23 cellular contexts compared by ENCODE assay signal in genomic region chr1:50214764-50215163, GRCh38.
DNase-seq lines count a peak whose midpoint lies in the region; ATAC-seq, FAIRE-seq and TF ChIP-seq lines count a peak whose summit lies in the region.
"Had no signal": no experiment of that assay in that cellular context is flagged by ENCODE, and none has a peak within 500 bp of the region (broad histone marks: within the 10 kb centered on the region; RNA-seq: fewer than 3 reads in every experiment).

No MANE protein-coding gene starts in this region.

- peak overlapping the region; percentile 39 for H3K18ac ChIP-seq in neuronal stem cell (ENCODE audit: low read length)

- H3K27me3 ChIP-seq in bronchial epithelial cell (ENCODE audit: control insufficient read depth, insufficient read depth, low read length) (no peaks in the 10 kb centered on the region), neuronal stem cell (ENCODE audit: control insufficient read depth in 3 of 3, insufficient read depth in 3 of 3, low read depth in 1 of 3, low read length in 3 of 3) (no peaks in the 10 kb centered on the region)
- H3K27me3 ChIP-seq: Peyer's patch had no signal

- H2BK12ac ChIP-seq in neuronal stem cell (ENCODE audit: low read length) = no peak overlapping the region

- no peak overlapping the region for H4K91ac ChIP-seq in neuronal stem cell (ENCODE audit: low read depth, low read length, poor library complexity)

- ATAC-seq in GM19035 (IDR thresholded peaks at IDR 0.05; ENCODE audit: unreplicated experiment) = no peak
- ATAC-seq: CD8-positive, alpha-beta T cell; T-cell had no signal

- no peak overlapping the region for H3K9ac ChIP-seq in neuronal stem cell (ENCODE audit: low read depth, low read length, poor library complexity)

- no peak overlapping the region for H3K14ac ChIP-seq in neuronal stem cell (ENCODE audit: low read length)

- no peak for TF ChIP-seq CTCF in bronchial epithelial cell (IDR thresholded peaks at IDR 0.05; ENCODE audit: insufficient read depth, low read length, severe bottlenecking)

- H3K23ac ChIP-seq in neuronal stem cell (ENCODE audit: low read depth, low read length, poor library complexity) = no peak overlapping the region

- H3K4me1 ChIP-seq in neuronal stem cell (ENCODE audit: control insufficient read depth in 2 of 2, insufficient read depth in 1 of 2, low read depth in 1 of 2, low read length in 2 of 2) = no peaks in the 10 kb centered on the region
- H3K4me1 ChIP-seq: Peyer's patch, SJCRH30 had no signal

- H2AK5ac ChIP-seq in neuronal stem cell (ENCODE audit: low read depth, low read length) = no peak overlapping the region

- H2BK5ac ChIP-seq in neuronal stem cell (ENCODE audit: low read length) = no peak overlapping the region

- no peaks in the 10 kb centered on the region for H3K36me3 ChIP-seq in bronchial epithelial cell (ENCODE audit: control insufficient read depth, insufficient read depth, low read length)
- no peaks in the 10 kb centered on the region for H3K36me3 ChIP-seq in neuronal stem cell (replicated peaks in 1 of 2; ENCODE audit: control insufficient read depth in 2 of 2, insufficient read depth in 2 of 2, low read length in 2 of 2)
- H3K36me3 ChIP-seq: Peyer's patch, SJCRH30 had no signal

- no peaks in the 10 kb centered on the region for H3K79me1 ChIP-seq in neuronal stem cell (ENCODE audit: low read depth, low read length)

- H2BK15ac ChIP-seq in neuronal stem cell (ENCODE audit: low read length) = no peak overlapping the region

- H3K4me3 ChIP-seq in bronchial epithelial cell (ENCODE audit: low read depth, low read length) (no peak overlapping the region), neuronal stem cell (ENCODE audit: low read length in 2 of 2) (no peak overlapping the region)
- H3K4me3 ChIP-seq: Peyer's patch, SJCRH30 had no signal

- no peak overlapping the region for H3K4ac ChIP-seq in neuronal stem cell (ENCODE audit: low read length)

- no peak overlapping the region for H2AFZ ChIP-seq in neuronal stem cell (ENCODE audit: low read length)

- H3K4me2 ChIP-seq in neuronal stem cell (ENCODE audit: insufficient read depth, low read length, poor library complexity, severe bottlenecking) = no peak overlapping the region

- FAIRE-seq in bronchial epithelial cell (lab: Jason Lieb, UNC) (peak; percentile 73), GM19239 (lab: Jason Lieb, UNC) (no peak)

- H4K8ac ChIP-seq in neuronal stem cell (ENCODE audit: low read depth, low read length) = no peak overlapping the region

- DNase-seq in DMS 273 (lab: John Stamatoyannopoulos, UW; ENCODE audit: unreplicated experiment) (peak; percentile 78), DMS 273 treated with DMSO at 0.1 percent for 48 hours (lab: John Stamatoyannopoulos, UW) (no peak), NCI-H1694 treated with DMSO at 0.1 percent for 48 hours (lab: John Stamatoyannopoulos, UW) (peak; percentile 92), bronchial epithelial cell (ENCODE audit: low read depth) (no peak), neuronal stem cell (ENCODE audit: low spot score) (no peak), RKO (ENCODE audit: low spot score) (no peak), GM19239 (ENCODE audit: insufficient read length, low spot score) (no peak)
- DNase-seq: ACHN; C1 segment of cervical spinal cord; CD8-positive, alpha-beta T cell; DMS53; GOT3; HCEC 1CT; Karpas-422; MV-4-11; NCI-H1105 treated with DMSO at 0.1 percent for 48 hours; NCI-H187; NCI-H748 treated with DMSO at 0.1 percent for 48 hours; Peyer's patch; SJCRH30; T-cell had no signal

- WGBS in neuronal stem cell (ENCODE audit: extremely low coverage in 2 of 2, insufficient read length in 2 of 2, insufficient replicate concordance in 1 of 2), 2 donors = no CpG with 5 or more reads among the region's 7 CpGs

- peaks cover 0 to 2% of the 10 kb centered on the region in 2 donors for H3K9me3 ChIP-seq in neuronal stem cell (replicated peaks in 1 of 2; ENCODE audit: control insufficient read depth in 2 of 2, insufficient read depth in 1 of 2, low read depth in 1 of 2, low read length in 2 of 2)
- H3K9me3 ChIP-seq: Peyer's patch, SJCRH30 had no signal

- no peak overlapping the region for H2BK120ac ChIP-seq in neuronal stem cell (ENCODE audit: low read depth, low read length)

- H3K27ac ChIP-seq in neuronal stem cell (replicated peaks; ENCODE audit: low read length) = no peak overlapping the region
- H3K27ac ChIP-seq: 22Rv1, Peyer's patch, SJCRH30 had no signal

Comparison
In these comparisons a context has a peak if more than half of its experiments do, and no peak if none do; other contexts are left out.
1. DNase-seq: peak in DMS 273 (single experiment) and NCI-H1694 treated with DMSO at 0.1 percent for 48 hours (single experiment); none in DMS 273 treated with DMSO at 0.1 percent for 48 hours (single experiment), bronchial epithelial cell (single experiment), neuronal stem cell (single experiment), RKO (single experiment) and GM19239 (single experiment).